In the genomic region with DNA sequence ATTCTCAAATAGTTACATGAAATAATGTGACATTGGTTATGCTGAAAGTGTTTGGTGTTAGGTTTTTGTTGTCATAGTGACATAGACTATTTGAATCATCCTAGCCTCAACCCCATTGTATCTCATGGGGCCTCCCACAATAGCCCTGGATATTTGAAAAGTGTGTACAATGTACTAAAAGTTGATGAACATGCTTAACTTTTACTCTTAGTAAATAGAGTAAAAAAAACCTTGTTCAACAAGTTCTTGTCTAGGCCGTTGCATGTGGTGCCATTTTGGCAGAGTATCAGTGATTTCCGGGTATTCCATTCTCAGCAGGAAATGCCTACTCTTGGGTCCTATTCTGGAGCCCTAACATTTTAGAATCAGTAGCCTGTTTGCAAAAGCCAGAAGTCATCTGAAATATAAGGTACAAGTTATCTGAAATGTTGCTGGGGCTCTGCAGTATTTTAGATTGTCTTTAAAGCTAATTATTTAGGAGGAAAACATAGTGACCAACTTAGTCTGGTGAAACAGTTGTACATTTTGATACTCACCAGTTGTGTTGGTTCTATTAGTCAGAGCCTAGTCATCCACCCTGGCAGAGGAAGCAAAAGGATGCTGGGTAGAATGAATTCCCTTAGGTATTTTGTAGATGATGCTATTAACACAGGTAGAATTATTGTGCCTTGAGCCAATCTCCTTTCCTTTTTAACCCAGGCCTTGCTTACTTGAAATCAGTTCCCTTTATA, we compare ENCODE assay signal across 8 cellular contexts.
DNase-seq lines count a peak whose midpoint lies in the region; ATAC-seq and TF ChIP-seq lines count a peak whose summit lies in the region.

No MANE protein-coding gene starts in this region.

- POLR2A ChIA-PET in OCI-LY7 (lab: Charles Lee), result interaction anchor here (0.6 to 1.8 kb wide), 4 partner anchors 17 to 455 kb away, joined by 3 to 7 read pairs (median 4); no protein-coding TSS in a partner anchor

- peak overlapping the region; percentile 20; the same call in 1 of the 2 replicates for H2AFZ ChIP-seq in OCI-LY7 (ENCODE audit: low read length)

- TF ChIP-seq CTCF in OCI-LY7 (conservative IDR thresholded peaks at IDR 0.05; ENCODE audit: low read length) (no peak), epithelial cell of esophagus (IDR thresholded peaks at IDR 0.05; ENCODE audit: insufficient read depth, low read depth, low read length, missing control alignments) (no peak)

- ATAC-seq in GM19467 (IDR thresholded peaks at IDR 0.05; ENCODE audit: unreplicated experiment), result peak; percentile 31

- intact Hi-C loops in OCI-LY7 (cut with micrococcal nuclease; ENCODE audit: unreplicated experiment), result no loop called here

- H3K27ac ChIP-seq in OCI-LY7 (ENCODE audit: low read depth, low read length, poor library complexity, severe bottlenecking) (peak overlapping the region; percentile 76), skin epidermis (peak overlapping the region in 19 of 21 experiments; percentile 17 to 84 (median 66))

- H3K4me3 ChIP-seq in OCI-LY7 (ENCODE audit: low read depth, low read length, poor library complexity, severe bottlenecking) (peak overlapping the region; percentile 38), epithelial cell of esophagus (ENCODE audit: low read length) (no peak overlapping the region), skin epidermis (no peak overlapping the region)

- H3K36me3 ChIP-seq in OCI-LY7 (ENCODE audit: insufficient read depth, low read length), result peaks cover 88% of the 10 kb centered on the region

- no peaks in the 10 kb centered on the region for H4K20me1 ChIP-seq in OCI-LY7 (ENCODE audit: insufficient read depth, low read length)

- no peaks in the 10 kb centered on the region for H3K9me3 ChIP-seq in OCI-LY7 (ENCODE audit: low read length)

- H3K4me2 ChIP-seq in OCI-LY7 (ENCODE audit: low read length), result peak overlapping the region; percentile 69

- DNase-seq in OCI-LY7 (ENCODE audit: low spot score), result no peak
- DNase-seq in epithelial cell of esophagus (ENCODE audit: low read depth), result peak; percentile 94
- no peak for DNase-seq in hypothalamus (lab: John Stamatoyannopoulos, UW)
- no peak for DNase-seq in NCI-H1092 treated with DMSO at 0.1 percent for 48 hours (lab: John Stamatoyannopoulos, UW)
- no peak for DNase-seq in activated naive CD4-positive, alpha-beta T cell treated with anti-CD3 and anti-CD28 coated beads, Interleukin-2, amount 50 U/mL, for 16 hours
- no peak for DNase-seq in NCI-H1417 treated with DMSO at 0.1 percent for 48 hours (lab: John Stamatoyannopoulos, UW)

- no peaks in the 10 kb centered on the region for H3K79me2 ChIP-seq in OCI-LY7 (ENCODE audit: insufficient read depth, low read depth, low read length)

- BruUV-seq in OCI-LY7 (replicated peaks; lab: Mats Ljungman, UMichigan), result no TSS peak

- peaks cover 29% of the 10 kb centered on the region for H3K4me1 ChIP-seq in OCI-LY7 (ENCODE audit: insufficient read depth, low read length, poor library complexity, severe bottlenecking)

- CTCF ChIA-PET in OCI-LY7 (lab: Charles Lee; ENCODE audit: unreplicated experiment), result interaction anchor here (0.6 kb wide), 1 partner anchor 30 kb away, joined by 3 read pairs; no protein-coding TSS in a partner anchor

- H3K9me2 ChIP-seq in OCI-LY7 (ENCODE audit: insufficient read depth, low read length), result no peaks in the 10 kb centered on the region
